ENCODE assay signal across 1 cellular context in the genomic region with DNA sequence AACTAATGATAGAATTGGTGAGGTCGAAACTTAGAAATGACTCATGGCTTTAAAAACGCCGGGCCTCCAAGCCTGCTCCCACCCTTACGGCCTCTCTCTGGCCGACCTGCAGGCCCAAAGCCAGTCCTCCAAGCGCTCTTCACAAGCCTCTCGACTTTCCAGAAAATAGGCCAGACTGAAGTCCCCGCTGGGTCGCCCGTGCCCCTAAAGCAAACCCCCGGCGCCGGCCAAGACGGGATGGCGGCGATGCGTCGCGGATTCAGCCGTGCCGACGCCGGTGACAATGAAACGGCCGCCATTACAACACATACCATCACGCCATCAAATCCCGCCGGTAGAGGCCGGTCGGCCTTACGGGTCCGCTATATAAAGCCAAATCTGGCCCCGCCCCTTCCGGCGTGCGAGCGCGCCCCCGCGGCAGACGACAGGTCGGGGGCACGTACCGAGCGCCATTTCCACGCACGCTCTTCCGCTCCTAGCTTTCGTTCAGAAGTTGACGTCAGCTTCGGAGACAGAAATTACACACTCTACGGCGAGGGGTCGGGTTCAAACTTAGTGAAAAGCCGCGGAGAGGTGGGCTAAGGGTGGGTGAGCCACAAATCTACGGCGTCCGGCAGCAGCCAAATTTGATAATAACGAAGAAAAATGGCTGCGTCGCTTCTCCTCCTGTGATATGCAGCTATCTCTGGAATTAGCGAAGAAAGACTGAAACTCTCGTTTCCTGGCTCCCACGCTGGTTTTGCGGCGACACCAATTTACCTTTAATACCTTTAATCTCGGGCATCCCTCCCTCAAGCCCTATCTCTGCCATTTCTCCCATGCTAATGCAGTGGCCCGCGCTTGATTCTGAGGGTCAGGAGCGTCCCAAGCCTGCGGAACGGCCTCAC.
TF ChIP-seq lines count a peak whose summit lies in the region.

Gene RPL3 (minus strand): TSS at position 340 of the 887 bp plus-strand sequence. CDS start 26 bp downstream, at position 314.

TF ChIP-seq in HepG2, 621 proteins besides CTCF, POLR2A, EP300 and RAD21 (continued from another document and continues in another):
- TF ChIP-seq SIN3A (IDR thresholded peaks at IDR 0.05; ENCODE audit: borderline replicate concordance, low read depth, low read length) (peak; percentile 79; the same call in 1 of the 2 replicates), MAFK (conservative IDR thresholded peaks at IDR 0.05 in 1 of 2, IDR thresholded peaks at IDR 0.05 in 1 of 2; ENCODE audit: low read length in 2 of 2) (no peak), ZNF292 (CRISPR knock-in tag; IDR thresholded peaks at IDR 0.05; ENCODE audit: borderline replicate concordance, low read depth) (no peak), ZKSCAN8 (CRISPR knock-in tag; IDR thresholded peaks at IDR 0.05; ENCODE audit: borderline replicate concordance) (no peak; the same call in 1 of the 2 replicates), PAWR (CRISPR knock-in tag; IDR thresholded peaks at IDR 0.05; ENCODE audit: borderline replicate concordance) (no peak), PAF1 (CRISPR knock-in tag; IDR thresholded peaks at IDR 0.05) (no peak), ZNF674 (CRISPR knock-in tag; IDR thresholded peaks at IDR 0.05; ENCODE audit: low read depth) (peak; percentile 66; the same call in 1 of the 2 replicates), CBX1 (IDR thresholded peaks at IDR 0.05; ENCODE audit: low read depth) (peak; percentile 73), ZNF567 (CRISPR knock-in tag; IDR thresholded peaks at IDR 0.05; ENCODE audit: borderline replicate concordance) (0 out of 2 replicates have a peak, but pooled peaks have one; percentile 29), HHEX (CRISPR knock-in tag; IDR thresholded peaks at IDR 0.05) (no peak), NR3C1 (CRISPR knock-in tag; IDR thresholded peaks at IDR 0.05) (no peak), RAD51 (IDR thresholded peaks at IDR 0.05; ENCODE audit: borderline replicate concordance) (no peak), ZNF280D (CRISPR knock-in tag; IDR thresholded peaks at IDR 0.05) (peak; percentile 65; the same call in 1 of the 2 replicates), ZFY (CRISPR knock-in tag; IDR thresholded peaks at IDR 0.05) (peak; percentile 99), NFE2L2 (IDR thresholded peaks at IDR 0.05; ENCODE audit: low read length) (no peak), ZBTB38 (CRISPR knock-in tag; IDR thresholded peaks at IDR 0.05) (peak; percentile 81), FOXK1 (CRISPR knock-in tag; IDR thresholded peaks at IDR 0.05; ENCODE audit: borderline replicate concordance, low read depth) (peak; percentile 61; the same call in 1 of the 2 replicates), ZNF30 (CRISPR knock-in tag; IDR thresholded peaks at IDR 0.05) (no peak), WIZ (CRISPR knock-in tag; IDR thresholded peaks at IDR 0.05) (peak; percentile 79; the same call in 1 of the 2 replicates), BCLAF1 (IDR thresholded peaks at IDR 0.05) (no peak), TOE1 (CRISPR knock-in tag; IDR thresholded peaks at IDR 0.05) (peak; percentile 32; the same call in 1 of the 2 replicates), TCF12 (IDR thresholded peaks at IDR 0.05) (no peak), TCF12 (CRISPR knock-in tag; IDR thresholded peaks at IDR 0.05) (no peak), ZNF296 (CRISPR knock-in tag; conservative IDR thresholded peaks at IDR 0.05) (no peak), MLLT10 (CRISPR knock-in tag; IDR thresholded peaks at IDR 0.05) (no peak), ZNF180 (CRISPR knock-in tag; IDR thresholded peaks at IDR 0.05; ENCODE audit: borderline replicate concordance, low read depth) (no peak; the same call in 1 of the 2 replicates), SMYD3 (CRISPR knock-in tag; IDR thresholded peaks at IDR 0.05) (0 out of 2 replicates have a peak, but pooled peaks have one; percentile 83), ZNF788 (CRISPR knock-in tag; IDR thresholded peaks at IDR 0.05; ENCODE audit: borderline replicate concordance) (peak; percentile 94; the same call in 1 of the 2 replicates), SMAD1 (CRISPR knock-in tag; IDR thresholded peaks at IDR 0.05; ENCODE audit: borderline replicate concordance, low read depth) (0 out of 2 replicates have a peak, but pooled peaks have one; percentile 25), KIAA2018 (CRISPR knock-in tag; IDR thresholded peaks at IDR 0.05; ENCODE audit: borderline replicate concordance) (no peak), NR0B2 (CRISPR knock-in tag; IDR thresholded peaks at IDR 0.05) (peak; percentile 52; the same call in 1 of the 2 replicates), NRL (CRISPR knock-in tag; IDR thresholded peaks at IDR 0.05; ENCODE audit: borderline replicate concordance) (peak; percentile 58; the same call in 1 of the 2 replicates), ZNF343 (CRISPR knock-in tag; IDR thresholded peaks at IDR 0.05) (peak; percentile 75; the same call in 1 of the 2 replicates), ZNF724P (CRISPR knock-in tag; IDR thresholded peaks at IDR 0.05; ENCODE audit: borderline replicate concordance) (peak; percentile 28; the same call in 1 of the 2 replicates)
- TF ChIP-seq, protein P1, sequence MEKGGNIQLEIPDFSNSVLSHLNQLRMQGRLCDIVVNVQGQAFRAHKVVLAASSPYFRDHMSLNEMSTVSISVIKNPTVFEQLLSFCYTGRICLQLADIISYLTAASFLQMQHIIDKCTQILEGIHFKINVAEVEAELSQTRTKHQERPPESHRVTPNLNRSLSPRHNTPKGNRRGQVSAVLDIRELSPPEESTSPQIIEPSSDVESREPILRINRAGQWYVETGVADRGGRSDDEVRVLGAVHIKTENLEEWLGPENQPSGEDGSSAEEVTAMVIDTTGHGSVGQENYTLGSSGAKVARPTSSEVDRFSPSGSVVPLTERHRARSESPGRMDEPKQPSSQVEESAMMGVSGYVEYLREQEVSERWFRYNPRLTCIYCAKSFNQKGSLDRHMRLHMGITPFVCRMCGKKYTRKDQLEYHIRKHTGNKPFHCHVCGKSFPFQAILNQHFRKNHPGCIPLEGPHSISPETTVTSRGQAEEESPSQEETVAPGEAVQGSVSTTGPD (CRISPR knock-in tag; IDR thresholded peaks at IDR 0.05): 0 out of 2 replicates have a peak, but pooled peaks have one; percentile 61
- TF ChIP-seq, protein P2, sequence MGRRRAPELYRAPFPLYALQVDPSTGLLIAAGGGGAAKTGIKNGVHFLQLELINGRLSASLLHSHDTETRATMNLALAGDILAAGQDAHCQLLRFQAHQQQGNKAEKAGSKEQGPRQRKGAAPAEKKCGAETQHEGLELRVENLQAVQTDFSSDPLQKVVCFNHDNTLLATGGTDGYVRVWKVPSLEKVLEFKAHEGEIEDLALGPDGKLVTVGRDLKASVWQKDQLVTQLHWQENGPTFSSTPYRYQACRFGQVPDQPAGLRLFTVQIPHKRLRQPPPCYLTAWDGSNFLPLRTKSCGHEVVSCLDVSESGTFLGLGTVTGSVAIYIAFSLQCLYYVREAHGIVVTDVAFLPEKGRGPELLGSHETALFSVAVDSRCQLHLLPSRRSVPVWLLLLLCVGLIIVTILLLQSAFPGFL (CRISPR knock-in tag; IDR thresholded peaks at IDR 0.05): no peak
- TF ChIP-seq, protein P3, sequence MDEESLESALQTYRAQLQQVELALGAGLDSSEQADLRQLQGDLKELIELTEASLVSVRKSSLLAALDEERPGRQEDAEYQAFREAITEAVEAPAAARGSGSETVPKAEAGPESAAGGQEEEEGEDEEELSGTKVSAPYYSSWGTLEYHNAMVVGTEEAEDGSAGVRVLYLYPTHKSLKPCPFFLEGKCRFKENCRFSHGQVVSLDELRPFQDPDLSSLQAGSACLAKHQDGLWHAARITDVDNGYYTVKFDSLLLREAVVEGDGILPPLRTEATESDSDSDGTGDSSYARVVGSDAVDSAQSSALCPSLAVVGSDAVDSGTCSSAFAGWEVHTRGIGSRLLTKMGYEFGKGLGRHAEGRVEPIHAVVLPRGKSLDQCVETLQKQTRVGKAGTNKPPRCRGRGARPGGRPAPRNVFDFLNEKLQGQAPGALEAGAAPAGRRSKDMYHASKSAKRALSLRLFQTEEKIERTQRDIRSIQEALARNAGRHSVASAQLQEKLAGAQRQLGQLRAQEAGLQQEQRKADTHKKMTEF (CRISPR knock-in tag; IDR thresholded peaks at IDR 0.05): peak; percentile 94
